Comparison of ENCODE assay signal across 1 cellular context in genomic region chr4:188372856-188373255, GRCh38.
TF ChIP-seq lines count a peak whose summit lies in the region.

No MANE protein-coding gene starts in this region.

TF ChIP-seq in H1, 55 proteins besides CTCF, POLR2A, EP300 and RAD21 (continued from another document):
- no peak for TF ChIP-seq CHD7 (IDR thresholded peaks at IDR 0.05; ENCODE audit: insufficient replicate concordance, low read length)
- no peak for TF ChIP-seq ATF3 (IDR thresholded peaks at IDR 0.05; ENCODE audit: insufficient read depth, low read depth, low read length)
- no peak for TF ChIP-seq RNF2 (IDR thresholded peaks at IDR 0.05; ENCODE audit: borderline replicate concordance, low read depth, low read length, missing control alignments, poor library complexity, severe bottlenecking)
- no peak for TF ChIP-seq CBX8 (IDR thresholded peaks at IDR 0.05; ENCODE audit: borderline replicate concordance, low read depth, low read length)
- no peak for TF ChIP-seq GABPA (IDR thresholded peaks at IDR 0.05; ENCODE audit: borderline replicate concordance, insufficient read depth, low read length)
- TF ChIP-seq POU5F1 (IDR thresholded peaks at IDR 0.05; ENCODE audit: low read depth, low read length): no peak
- TF ChIP-seq ZNF274 (IDR thresholded peaks at IDR 0.05; ENCODE audit: borderline replicate concordance, extremely low read depth, low read length): no peak
- TF ChIP-seq TBP (IDR thresholded peaks at IDR 0.05; ENCODE audit: low read depth, low read length): no peak
- no peak for TF ChIP-seq TAF1 (IDR thresholded peaks at IDR 0.05; ENCODE audit: low read depth, low read length)
- no peak for TF ChIP-seq KDM1A (IDR thresholded peaks at IDR 0.05; ENCODE audit: borderline replicate concordance, low read length)
- TF ChIP-seq SUZ12 (IDR thresholded peaks at IDR 0.05; ENCODE audit: low read length): no peak
- TF ChIP-seq POLR2AphosphoS5 (IDR thresholded peaks at IDR 0.05; ENCODE audit: low read depth, low read length): no peak
- no peak for TF ChIP-seq CEBPB (IDR thresholded peaks at IDR 0.05; ENCODE audit: low read depth, low read length)
- TF ChIP-seq SP1 (IDR thresholded peaks at IDR 0.05; ENCODE audit: low read depth, low read length): no peak
- TF ChIP-seq FOSL1 (IDR thresholded peaks at IDR 0.05; ENCODE audit: insufficient read depth, low read depth, low read length): no peak
- no peak for TF ChIP-seq CHD2 (IDR thresholded peaks at IDR 0.05; ENCODE audit: low read length)
- TF ChIP-seq YY1 (IDR thresholded peaks at IDR 0.05; ENCODE audit: low read depth, low read length): no peak
